In the genomic region with DNA sequence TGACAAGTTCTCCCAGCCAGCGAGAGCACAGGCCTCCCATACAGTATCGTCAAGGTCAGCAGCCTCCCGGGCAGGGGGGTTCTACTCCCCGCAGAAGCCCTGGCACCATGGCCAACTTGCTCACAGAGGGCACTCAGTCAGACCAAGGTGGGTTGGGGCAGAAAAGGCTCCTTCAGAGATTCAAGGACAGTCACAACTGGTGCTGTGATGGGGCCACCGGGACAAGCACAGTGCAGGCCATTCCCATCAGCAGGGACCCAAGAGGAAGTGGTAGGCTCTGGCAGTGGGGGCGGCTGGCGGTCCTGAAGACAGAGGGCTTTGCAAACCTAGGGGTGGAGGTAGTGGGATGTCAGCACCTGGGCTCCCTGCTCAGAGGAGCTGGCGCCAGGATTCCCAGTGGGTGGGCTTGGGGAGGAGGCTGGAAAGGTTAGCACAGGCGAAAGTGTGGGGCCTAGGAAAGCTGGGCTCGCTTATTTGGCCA, we compare ENCODE assay signal across 8 cellular contexts. TPM values are rescaled to one million over a fixed set of nuclear protein-coding genes. Genes with fewer than 3 reads are reported as not detected.
DNase-seq lines count a peak whose midpoint lies in the region; ATAC-seq and TF ChIP-seq lines count a peak whose summit lies in the region.

No MANE protein-coding gene starts in this region.

- H3K27me3 ChIP-seq in heart right ventricle (no peaks in the 10 kb centered on the region), skeletal muscle tissue (ENCODE audit: control insufficient read depth in 3 of 3, insufficient read depth in 3 of 3, low read length in 3 of 3) (no peaks in the 10 kb centered on the region)

- TF ChIP-seq CTCF in heart right ventricle (IDR thresholded peaks at IDR 0.05), result no peak

- H3K9me3 ChIP-seq in heart right ventricle (no peaks in the 10 kb centered on the region), skeletal muscle tissue (ENCODE audit: control insufficient read depth in 3 of 3, low read length in 3 of 3) (no peaks in the 10 kb centered on the region)

- H3K9ac ChIP-seq in skeletal muscle tissue (ENCODE audit: low read depth in 1 of 3, low read length in 3 of 3), result peak overlapping the region; percentile 89 to 99 (median 95)

- H3K27ac ChIP-seq in heart right ventricle, result peak overlapping the region; percentile 99 to 100 (median 100)
- peak overlapping the region; percentile 99 for H3K27ac ChIP-seq in skeletal muscle tissue (ENCODE audit: low read depth, low read length)

- H3K36me3 ChIP-seq in heart right ventricle (peaks cover 0 to 19% (median 0%) of the 10 kb centered on the region in 9 donors), skeletal muscle tissue (ENCODE audit: control insufficient read depth in 3 of 3, insufficient read depth in 3 of 3, low read length in 3 of 3) (no peaks in the 10 kb centered on the region)

- ATAC-seq in heart right ventricle (no peak), GM19452 (IDR thresholded peaks at IDR 0.05; ENCODE audit: unreplicated experiment) (no peak)

- DNase-seq in stimulated activated CD4-positive, alpha-beta T cell treated with anti-CD3 and anti-CD28 coated beads, Interleukin-1b, Interleukin-23, amount 100 ng/mL, for 48 hours, result peak; percentile 36
- DNase-seq in stimulated activated CD4-positive, alpha-beta T cell treated with anti-CD3 and anti-CD28 coated beads, Interleukin-12 subunit alpha, Interleukin-12 subunit beta, amount 100 ng/mL, for 4 hours, result no peak
- DNase-seq in activated effector memory CD4-positive, alpha-beta T cell treated with anti-CD3 and anti-CD28 coated beads, Interleukin-2, amount 50 U/mL, for 16 hours, result peak; percentile 74
- DNase-seq in heart right ventricle (peak; percentile 45 to 58), amniotic stem cell (lab: John Stamatoyannopoulos, UW) (no peak), COLO668 (lab: John Stamatoyannopoulos, UW; ENCODE audit: unreplicated experiment) (no peak)

- peaks cover 38 to 81% (median 74%) of the 10 kb centered on the region in 9 donors for H3K4me1 ChIP-seq in heart right ventricle
- peaks cover 73 to 79% (median 73%) of the 10 kb centered on the region in 3 donors for H3K4me1 ChIP-seq in skeletal muscle tissue (ENCODE audit: control insufficient read depth in 3 of 3, insufficient read depth in 3 of 3, low read length in 3 of 3)

- WGBS in heart right ventricle, 2 donors, result 19 to 22% methylated on average over 10 of the region's 10 CpGs

- H3K4me3 ChIP-seq in heart right ventricle (peak overlapping the region; percentile 23 to 95 (median 74)), skeletal muscle tissue (ENCODE audit: low read length in 3 of 3) (peak overlapping the region; percentile 73 to 84 (median 79))

- intact Hi-C loops in heart right ventricle (cut with DNase I), result loop anchor here (2.0 to 10.0 kb wide), 11 partner anchors 16 to 94 kb away; partner anchors contain the start of gene SLC25A45 (in 6 of the 10)

RNA-seq across cellular contexts. Expression of gene NEAT1, which starts 5.3 kb away (rescaled TPM):
- total RNA-seq in heart right ventricle, result 100 to 1,000 TPM; 284 to 808 (median 432) TPM
- 1,000 to 10,000 TPM in 1 of 2 donors, 100 to 1,000 TPM in 1; 103 to 1,899 TPM for polyA plus RNA-seq in heart right ventricle
- 26.1 TPM for total RNA-seq in skeletal muscle tissue

RNA-seq across cellular contexts. Expression of gene FRMD8, which starts 30.8 kb away (rescaled TPM):
- total RNA-seq in heart right ventricle (10 to 100 TPM in 6 of 10 donors, 1 to 10 TPM in 4; 6.0 to 16.9 (median 12.2) TPM), skeletal muscle tissue (8.4 TPM)
- 10 to 100 TPM in 1 of 2 donors, 1 to 10 TPM in 1; 9.9 to 12.9 TPM for polyA plus RNA-seq in heart right ventricle

RNA-seq across cellular contexts. Expression of gene SLC25A45, which starts 34.8 kb away (rescaled TPM):
- total RNA-seq in heart right ventricle, result 10 to 100 TPM in 1 of 10 donors, 1 to 10 TPM in 9; 4.6 to 12.2 (median 8.3) TPM
- 10 to 100 TPM in 1 of 2 donors, 1 to 10 TPM in 1; 3.1 to 10.7 TPM for polyA plus RNA-seq in heart right ventricle
- total RNA-seq in skeletal muscle tissue, result 3.7 TPM

Comparison
In these comparisons a context has a peak if more than half of its experiments do, and no peak if none do; other contexts are left out.
1. DNase-seq: peak in stimulated activated CD4-positive, alpha-beta T cell treated with anti-CD3 and anti-CD28 coated beads, Interleukin-1b, Interleukin-23, amount 100 ng/mL, for 48 hours (single experiment), activated effector memory CD4-positive, alpha-beta T cell treated with anti-CD3 and anti-CD28 coated beads, Interleukin-2, amount 50 U/mL, for 16 hours (single experiment) and heart right ventricle (2 of 2); none in stimulated activated CD4-positive, alpha-beta T cell treated with anti-CD3 and anti-CD28 coated beads, Interleukin-12 subunit alpha, Interleukin-12 subunit beta, amount 100 ng/mL, for 4 hours (single experiment), amniotic stem cell (single experiment) and COLO668 (single experiment).
2. RNA of gene NEAT1, which starts 5.3 kb away (total RNA-seq): 284 to 808 TPM in heart right ventricle; 26.1 TPM in skeletal muscle tissue (single experiment); every median in the first group is over 10 times any median in the second.